8 cellular contexts compared by ENCODE assay signal in the genomic region with DNA sequence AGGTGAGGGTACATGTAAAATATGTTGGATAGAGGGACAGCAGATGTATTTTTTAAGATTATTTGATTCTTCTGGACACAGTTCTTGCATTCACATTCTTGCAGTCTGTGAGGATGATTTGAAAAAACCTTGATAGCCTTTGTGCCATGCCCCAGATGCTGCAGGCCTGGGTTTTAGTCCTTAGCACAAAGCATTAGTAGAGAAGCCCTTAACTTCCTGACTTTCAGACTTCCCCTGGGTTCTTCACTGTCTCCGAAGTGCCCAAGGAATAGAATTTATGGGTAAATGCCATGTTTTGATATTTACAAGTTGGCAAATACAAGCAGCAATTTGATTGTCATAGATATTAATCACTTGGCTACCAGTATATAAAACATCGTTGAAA.
A peak's percentile ranks its signal among the peaks of the same experiment; 100 is the strongest.
DNase-seq lines count a peak whose midpoint lies in the region; ATAC-seq and TF ChIP-seq lines count a peak whose summit lies in the region.

No MANE protein-coding gene starts in this region.

- H2BK120ac ChIP-seq in mesendoderm (ENCODE audit: low read depth, low read length), result no peak overlapping the region

- no peaks in the 10 kb centered on the region for H3K27me3 Mint-ChIP-seq in stimulated activated naive CD8-positive, alpha-beta T cell treated with anti-CD3 and anti-CD28 coated beads, Interleukin-15, Interleukin-2, amounts not matched to agents 100 ng/mL and 50 ng/mL, for 24 hours
- H3K27me3 Mint-ChIP-seq in brain, result peaks cover 10% of the 10 kb centered on the region

- peaks cover 77% of the 10 kb centered on the region for H3K4me1 Mint-ChIP-seq in stimulated activated naive CD8-positive, alpha-beta T cell treated with anti-CD3 and anti-CD28 coated beads, Interleukin-15, Interleukin-2, amounts not matched to agents 100 ng/mL and 50 ng/mL, for 24 hours (ENCODE audit: low read depth)
- peaks cover 29% of the 10 kb centered on the region for H3K4me1 Mint-ChIP-seq in brain

- no peak overlapping the region for H3K4me2 ChIP-seq in mesendoderm (ENCODE audit: low read length)

- no peaks in the 10 kb centered on the region for H3K9me3 Mint-ChIP-seq in stimulated activated naive CD8-positive, alpha-beta T cell treated with anti-CD3 and anti-CD28 coated beads, Interleukin-15, Interleukin-2, amounts not matched to agents 100 ng/mL and 50 ng/mL, for 24 hours
- no peaks in the 10 kb centered on the region for H3K9me3 Mint-ChIP-seq in brain

- H3K4ac ChIP-seq in mesendoderm (ENCODE audit: low read depth, low read length), result no peak overlapping the region

- H2BK5ac ChIP-seq in mesendoderm (ENCODE audit: low read length), result peak overlapping the region; percentile 13

- H3K36me3 Mint-ChIP-seq in stimulated activated naive CD8-positive, alpha-beta T cell treated with anti-CD3 and anti-CD28 coated beads, Interleukin-15, Interleukin-2, amounts not matched to agents 100 ng/mL and 50 ng/mL, for 24 hours (ENCODE audit: low read depth), result peaks cover 63% of the 10 kb centered on the region
- no peaks in the 10 kb centered on the region for H3K36me3 Mint-ChIP-seq in brain

- no peak overlapping the region for H2AK5ac ChIP-seq in mesendoderm (ENCODE audit: low read length)

- H3K27ac Mint-ChIP-seq in stimulated activated naive CD8-positive, alpha-beta T cell treated with anti-CD3 and anti-CD28 coated beads, Interleukin-15, Interleukin-2, amounts not matched to agents 100 ng/mL and 50 ng/mL, for 24 hours, result no peak overlapping the region
- H3K27ac Mint-ChIP-seq in brain, result peak overlapping the region in 4 of 5 experiments; percentile 21 to 92 (median 67)

- H3K79me1 ChIP-seq in mesendoderm (ENCODE audit: low read length), result no peaks in the 10 kb centered on the region

- no peak for TF ChIP-seq CTCF in brain (conservative IDR thresholded peaks at IDR 0.05)

- no peak overlapping the region for H4K8ac ChIP-seq in mesendoderm (ENCODE audit: low read depth, low read length)

- ATAC-seq in stimulated activated naive CD8-positive, alpha-beta T cell treated with anti-CD3 and anti-CD28 coated beads, Interleukin-15, Interleukin-2, amounts not matched to agents 100 U/mL and 50 U/mL, for 24 hours, result no peak
- ATAC-seq in GM19452 (IDR thresholded peaks at IDR 0.05; ENCODE audit: unreplicated experiment) (no peak), HG02642 (IDR thresholded peaks at IDR 0.05; ENCODE audit: poor library complexity, unreplicated experiment) (no peak)

- H3K9ac ChIP-seq in mesendoderm (ENCODE audit: low read length), result no peak overlapping the region

- no peaks in the 10 kb centered on the region for H3K27me3 ChIP-seq in mesendoderm (ENCODE audit: insufficient read depth, low read length, poor library complexity)

- H3K4me3 ChIP-seq in mesendoderm (ENCODE audit: low read length), result no peak overlapping the region

- H2BK15ac ChIP-seq in mesendoderm (replicated peaks; ENCODE audit: low read depth), result no peak overlapping the region

- H3K27ac ChIP-seq in mesendoderm (ENCODE audit: low read depth, low read length), result peak overlapping the region; percentile 12

- H3K4me1 ChIP-seq in mesendoderm (ENCODE audit: control insufficient read depth, low read depth, low read length), result peaks cover 4% of the 10 kb centered on the region

- H3K36me3 ChIP-seq in mesendoderm (ENCODE audit: control insufficient read depth, insufficient read depth, low read length), result no peaks in the 10 kb centered on the region

- no peak for DNase-seq in stimulated activated naive CD8-positive, alpha-beta T cell treated with anti-CD3 and anti-CD28 coated beads, Interleukin-15, Interleukin-2, amounts not matched to agents 100 U/mL and 50 U/mL, for 24 hours
- no peak for DNase-seq in mesendoderm
- DNase-seq in stimulated activated naive CD4-positive, alpha-beta T cell treated with Interleukin-2 at 50 U/mL for 16 hours (lab: John Stamatoyannopoulos, UW), result no peak
- no peak for DNase-seq in NCI-H1417 treated with DMSO at 0.1 percent for 48 hours (lab: John Stamatoyannopoulos, UW)

- H3K4me3 Mint-ChIP-seq in stimulated activated naive CD8-positive, alpha-beta T cell treated with anti-CD3 and anti-CD28 coated beads, Interleukin-15, Interleukin-2, amounts not matched to agents 100 ng/mL and 50 ng/mL, for 24 hours, result peak overlapping the region; percentile 10
- peak overlapping the region in 2 of 5 experiments; percentile 12 to 35 for H3K4me3 Mint-ChIP-seq in brain

- peak overlapping the region; percentile 37 for H3K56ac ChIP-seq in mesendoderm (ENCODE audit: low read length)

- no peak overlapping the region for H4K5ac ChIP-seq in mesendoderm (ENCODE audit: low read length)

- H3K18ac ChIP-seq in mesendoderm (ENCODE audit: low read length), result peak overlapping the region; percentile 9

- no peaks in the 10 kb centered on the region for H3K79me2 ChIP-seq in mesendoderm (ENCODE audit: control insufficient read depth, insufficient read depth, low read length)

- no CpG with 5 or more reads among the region's 2 CpGs for WGBS in mesendoderm (ENCODE audit: extremely low coverage, insufficient coverage, low lambda C conversion rate)

- no peak overlapping the region for H3K23ac ChIP-seq in mesendoderm (ENCODE audit: low read length)
